9 cellular contexts compared by ENCODE assay signal in the genomic region with DNA sequence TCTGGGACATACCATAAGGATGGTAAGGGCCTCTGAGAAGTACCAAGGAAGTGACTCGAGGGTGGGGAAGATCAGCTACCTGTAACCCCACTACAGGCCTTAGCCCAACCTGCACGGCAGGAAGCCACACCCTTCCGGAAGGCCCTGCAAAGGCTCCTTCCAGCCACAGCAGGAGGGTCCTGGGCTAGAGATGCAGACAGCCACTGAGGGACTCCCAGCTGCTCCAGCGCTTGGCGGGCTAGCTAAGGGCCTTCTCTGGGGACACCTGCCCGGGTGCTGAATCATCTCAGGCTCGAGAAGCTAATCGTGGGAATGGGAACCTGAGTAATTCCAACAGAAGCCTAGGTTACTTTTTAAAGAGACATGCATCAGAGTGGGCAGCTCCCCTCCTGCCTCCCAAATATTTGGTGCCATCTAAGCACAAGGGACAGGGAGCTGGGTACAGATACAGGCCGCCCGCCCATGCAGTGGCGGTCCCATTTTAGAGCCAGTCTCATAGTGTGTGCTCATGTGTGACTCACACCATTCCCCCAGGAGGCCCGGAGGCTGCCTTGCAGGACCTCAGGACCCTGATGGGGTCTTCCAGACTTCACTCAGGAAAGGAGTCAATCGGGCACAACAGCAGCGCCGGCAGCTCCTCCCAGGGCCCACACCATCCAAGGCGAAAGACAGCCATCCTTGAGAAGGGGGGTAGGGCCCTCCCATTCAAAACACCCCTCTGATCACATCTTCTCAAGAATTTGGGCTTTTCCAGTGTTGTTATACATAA. TPM values are rescaled to one million over a fixed set of nuclear protein-coding genes. Genes with fewer than 3 reads are reported as not detected.
DNase-seq lines count a peak whose midpoint lies in the region; ATAC-seq and TF ChIP-seq lines count a peak whose summit lies in the region.
"Had no signal": no experiment of that assay in that cellular context is flagged by ENCODE, and none has a peak within 500 bp of the region (broad histone marks: within the 10 kb centered on the region; RNA-seq: fewer than 3 reads in every experiment).

No MANE protein-coding gene starts in this region.

- H3K4me2 ChIP-seq in H9 (ENCODE audit: insufficient read depth, insufficient read length, low read length): no peak overlapping the region

- no peaks in the 10 kb centered on the region for H4K20me1 ChIP-seq in H9 (ENCODE audit: control insufficient read depth, insufficient read depth, insufficient read length)

- no peaks in the 10 kb centered on the region for H3K27me3 ChIP-seq in H9 (ENCODE audit: insufficient read depth, low read length)

- WGBS in H9 (ENCODE audit: extremely low coverage, insufficient read length, low lambda C conversion rate): no CpG with 5 or more reads among the region's 16 CpGs

- CTCF ChIA-PET in activated CD8-positive, alpha-beta T cell treated with anti-CD3 and anti-CD28 coated beads, Interleukin-2, amount 10 ng/mL, durations not matched to agents 7 days and 5 days (lab: Charles Lee): interaction anchor here (0.6 to 6.9 kb wide), 7 partner anchors 12 to 91 kb away, joined by 3 to 50 read pairs (median 4); no protein-coding TSS in a partner anchor

- H3K4me1 Mint-ChIP-seq in H9: peaks cover 34 to 43% of the 10 kb centered on the region in 2 experiments
- H3K4me1 Mint-ChIP-seq in activated CD8-positive, alpha-beta T cell treated with anti-CD3 and anti-CD28 coated beads, Interleukin-2, amount 10 ng/mL, durations not matched to agents 7 days and 5 days (ENCODE audit: low read depth): peaks cover 93% of the 10 kb centered on the region
- H3K4me1 Mint-ChIP-seq in stimulated activated naive CD8-positive, alpha-beta T cell treated with anti-CD3 and anti-CD28 coated beads, Interleukin-15, amount 100 ng/mL, for 72 hours: peaks cover 96% of the 10 kb centered on the region

- POLR2A ChIA-PET in activated CD8-positive, alpha-beta T cell treated with anti-CD3 and anti-CD28 coated beads, Interleukin-2, amount 10 ng/mL, durations not matched to agents 7 days and 5 days (lab: Charles Lee): interaction anchor here (0.5 to 7.5 kb wide), 12 partner anchors 9 to 178 kb away, joined by 3 to 60 read pairs (median 6); no protein-coding TSS in a partner anchor

- no peak overlapping the region for H2BK15ac ChIP-seq in H9 (ENCODE audit: low read depth, low read length)

- peaks cover 16% of the 10 kb centered on the region for H3K79me1 ChIP-seq in H9 (ENCODE audit: insufficient read depth, low read depth, low read length, poor library complexity, severe bottlenecking)

- no peak overlapping the region for H3K18ac ChIP-seq in H9 (ENCODE audit: insufficient read length, low read depth, low read length)

- H3K56ac ChIP-seq in H9 (ENCODE audit: insufficient read length, low read depth, low read length): no peak overlapping the region

- DNase-seq in H9 (no peak), glomerular visceral epithelial cell (ENCODE audit: extremely low spot score) (peak; percentile 63), ureter (ENCODE audit: low spot score) (no peak), GM13976 (ENCODE audit: low spot score) (no peak), SIG-M5 (lab: John Stamatoyannopoulos, UW) (no peak)
- peak; percentile 80 for DNase-seq in activated CD8-positive, alpha-beta T cell treated with anti-CD3 and anti-CD28 coated beads, Interleukin-2, amount 10 ng/mL, durations not matched to agents 7 days and 5 days
- no peak for DNase-seq in stimulated activated naive CD8-positive, alpha-beta T cell treated with anti-CD3 and anti-CD28 coated beads, Interleukin-15, amount 100 ng/mL, for 72 hours
- DNase-seq: activated CD4-positive, CD25-positive, alpha-beta regulatory T cell treated with anti-CD3 and anti-CD28 coated beads, Interleukin-2, amount 50 U/mL, for 72 hours had no signal

- H2BK20ac ChIP-seq in H9 (ENCODE audit: low read depth, low read length, poor library complexity, severe bottlenecking): no peak overlapping the region

- H2AK5ac ChIP-seq in H9 (ENCODE audit: insufficient read length, low read length): no peak overlapping the region

- no peak overlapping the region for H2AFZ ChIP-seq in H9 (ENCODE audit: low read length)

- H3K23me2 ChIP-seq in H9 (ENCODE audit: insufficient read length, low read depth, low read length, poor library complexity, severe bottlenecking): peaks cover 3% of the 10 kb centered on the region

- H3K4me1 ChIP-seq in H9 (ENCODE audit: insufficient read depth, low read length): no peaks in the 10 kb centered on the region; the same call in 1 of the 2 replicates

- in situ Hi-C loops in GM13976 (cut with MboI; ENCODE audit: low sequenced_read_pairs, unreplicated experiment): no loop called here

- H3K9me3 Mint-ChIP-seq in H9: no peaks in the 10 kb centered on the region; a peak in 1 of 5 replicates
- no peaks in the 10 kb centered on the region for H3K9me3 Mint-ChIP-seq in activated CD8-positive, alpha-beta T cell treated with anti-CD3 and anti-CD28 coated beads, Interleukin-2, amount 10 ng/mL, durations not matched to agents 7 days and 5 days (ENCODE audit: insufficient read depth)
- no peaks in the 10 kb centered on the region for H3K9me3 Mint-ChIP-seq in stimulated activated naive CD8-positive, alpha-beta T cell treated with anti-CD3 and anti-CD28 coated beads, Interleukin-15, amount 100 ng/mL, for 72 hours

- H3K27ac ChIP-seq in H9 (ENCODE audit: insufficient read length, low read depth, low read length): no peak overlapping the region

- H2BK12ac ChIP-seq in H9 (ENCODE audit: insufficient read length, low read depth, low read length): no peak overlapping the region

- no peak overlapping the region for H4K5ac ChIP-seq in H9 (ENCODE audit: insufficient read length, low read depth, low read length)

- H4K91ac ChIP-seq in H9 (ENCODE audit: insufficient read length, low read depth, low read length): no peak overlapping the region

- H3K36me3 Mint-ChIP-seq in H9 (ENCODE audit: insufficient read depth in 1 of 3, low read depth in 3 of 3): peaks cover 23 to 39% (median 30%) of the 10 kb centered on the region in 3 experiments
- peaks cover 84% of the 10 kb centered on the region for H3K36me3 Mint-ChIP-seq in activated CD8-positive, alpha-beta T cell treated with anti-CD3 and anti-CD28 coated beads, Interleukin-2, amount 10 ng/mL, durations not matched to agents 7 days and 5 days (ENCODE audit: low read depth)

- no peak overlapping the region for H3K23ac ChIP-seq in H9 (ENCODE audit: insufficient read length, low read depth, low read length)

- TF ChIP-seq CTCF in H9 (conservative IDR thresholded peaks at IDR 0.05) (no peak), GM13976 (IDR thresholded peaks at IDR 0.05; ENCODE audit: borderline replicate concordance, control extremely low read depth, extremely low read depth, insufficient read depth, missing control alignments) (no peak)

- H2BK5ac ChIP-seq in H9 (ENCODE audit: insufficient read length, low read length): no peak overlapping the region

- no peak overlapping the region for H3K4ac ChIP-seq in H9 (ENCODE audit: low read depth, low read length)

- peak overlapping the region in 1 of 2 experiments; percentile 14; a peak in 1 of 5 replicates for H3K4me3 Mint-ChIP-seq in H9
- peak overlapping the region; percentile 78 for H3K4me3 Mint-ChIP-seq in activated CD8-positive, alpha-beta T cell treated with anti-CD3 and anti-CD28 coated beads, Interleukin-2, amount 10 ng/mL, durations not matched to agents 7 days and 5 days
- peak overlapping the region; percentile 84 to 87 for H3K4me3 Mint-ChIP-seq in stimulated activated naive CD8-positive, alpha-beta T cell treated with anti-CD3 and anti-CD28 coated beads, Interleukin-15, amount 100 ng/mL, for 72 hours

- H3K27me3 Mint-ChIP-seq in H9 (ENCODE audit: low read depth): no peaks in the 10 kb centered on the region
- H3K27me3 Mint-ChIP-seq in activated CD8-positive, alpha-beta T cell treated with anti-CD3 and anti-CD28 coated beads, Interleukin-2, amount 10 ng/mL, durations not matched to agents 7 days and 5 days (ENCODE audit: low read depth): no peaks in the 10 kb centered on the region
- no peaks in the 10 kb centered on the region for H3K27me3 Mint-ChIP-seq in stimulated activated naive CD8-positive, alpha-beta T cell treated with anti-CD3 and anti-CD28 coated beads, Interleukin-15, amount 100 ng/mL, for 72 hours

- ATAC-seq in activated CD8-positive, alpha-beta T cell treated with anti-CD3 and anti-CD28 coated beads, Interleukin-2, amount 10 ng/mL, durations not matched to agents 7 days and 5 days: peak; percentile 61
- ATAC-seq in stimulated activated naive CD8-positive, alpha-beta T cell treated with anti-CD3 and anti-CD28 coated beads, Interleukin-15, amount 100 ng/mL, for 72 hours: peak; percentile 35
- ATAC-seq in HG02623 (IDR thresholded peaks at IDR 0.05; ENCODE audit: unreplicated experiment): no peak

- H4K8ac ChIP-seq in H9 (replicated peaks; ENCODE audit: insufficient read length, low read depth, low read length): no peak overlapping the region

- no peak overlapping the region for H3K9ac ChIP-seq in H9 (ENCODE audit: extremely low read depth, insufficient read length, low read length)

- H2BK120ac ChIP-seq in H9 (ENCODE audit: low read depth, low read length, poor library complexity, severe bottlenecking): no peak overlapping the region

- peaks cover 60% of the 10 kb centered on the region for H3K79me2 ChIP-seq in H9 (ENCODE audit: insufficient read depth, low read length)

- peak overlapping the region; percentile 4 to 65 (median 64); a peak in 5 of 7 replicates for H3K27ac Mint-ChIP-seq in H9
- peak overlapping the region; percentile 98 for H3K27ac Mint-ChIP-seq in activated CD8-positive, alpha-beta T cell treated with anti-CD3 and anti-CD28 coated beads, Interleukin-2, amount 10 ng/mL, durations not matched to agents 7 days and 5 days
- peak overlapping the region; percentile 86 to 95 for H3K27ac Mint-ChIP-seq in stimulated activated naive CD8-positive, alpha-beta T cell treated with anti-CD3 and anti-CD28 coated beads, Interleukin-15, amount 100 ng/mL, for 72 hours

- H3T11ph ChIP-seq in H9 (ENCODE audit: low read length): no peak overlapping the region

- no peaks in the 10 kb centered on the region for H3K9me3 ChIP-seq in H9 (ENCODE audit: control insufficient read depth, low read depth, low read length)

- H3K14ac ChIP-seq in H9 (ENCODE audit: insufficient read depth, low read length): peak overlapping the region; percentile 19; the same call in 1 of the 2 replicates

RNA-seq across cellular contexts. Expression of a gene that starts 8.0 kb away (rescaled TPM):
- total RNA-seq in H9 (2021) (243 and 266 TPM in 2 replicates), ureter (810 TPM)
- 100 to 1,000 TPM; 857 to 883 TPM for total RNA-seq in activated CD8-positive, alpha-beta T cell treated with anti-CD3 and anti-CD28 coated beads, Interleukin-2, amount 10 ng/mL, durations not matched to agents 7 days and 5 days

Comparison
In these comparisons a context has a peak if more than half of its experiments do, and no peak if none do; other contexts are left out.
1. DNase-seq: peak in activated CD8-positive, alpha-beta T cell treated with anti-CD3 and anti-CD28 coated beads, Interleukin-2, amount 10 ng/mL, durations not matched to agents 7 days and 5 days (single experiment) and glomerular visceral epithelial cell (single experiment); none in H9 (single experiment), stimulated activated naive CD8-positive, alpha-beta T cell treated with anti-CD3 and anti-CD28 coated beads, Interleukin-15, amount 100 ng/mL, for 72 hours (0 of 2), ureter (single experiment), GM13976 (single experiment) and SIG-M5 (single experiment).
2. Peak in every context shown above with its lines, with median percentiles within 50 percentile points of each other: H3K27ac Mint-ChIP-seq.